Comparison of ENCODE assay signal across 11 cellular contexts in the genomic region with DNA sequence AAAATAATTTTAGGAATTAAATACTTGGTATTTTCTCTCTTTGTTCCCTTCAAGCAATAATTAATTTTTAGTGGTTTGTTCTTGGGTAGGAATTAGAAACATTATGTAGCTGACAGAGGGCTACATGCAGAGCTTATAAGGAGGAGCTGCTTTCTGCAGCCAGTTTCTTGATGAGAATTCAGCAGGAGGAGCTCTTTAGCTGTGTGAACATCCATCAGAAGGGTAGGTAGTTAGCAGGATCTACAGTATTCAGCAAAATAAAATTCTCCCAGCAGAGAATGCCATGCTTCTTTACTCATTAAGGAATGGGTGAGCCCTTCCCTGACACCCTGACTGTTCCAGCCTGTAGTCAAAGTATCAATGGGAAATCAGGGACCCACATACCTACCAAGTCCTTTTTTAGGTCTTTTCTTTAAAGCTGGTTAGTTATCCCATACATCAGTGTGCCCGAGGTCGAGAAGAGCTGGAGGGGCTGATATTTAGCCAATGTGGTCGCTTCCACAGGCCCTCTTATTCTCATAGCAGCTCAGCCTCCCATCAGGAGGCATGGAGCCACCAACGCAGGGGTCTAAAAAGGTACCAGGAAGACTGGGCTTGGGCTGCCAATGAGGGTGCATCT. TPM values are rescaled to one million over a fixed set of nuclear protein-coding genes. Genes with fewer than 3 reads are reported as not detected.
A peak's percentile ranks its signal among the peaks of the same experiment; 100 is the strongest.
DNase-seq lines count a peak whose midpoint lies in the region; ATAC-seq, FAIRE-seq and TF ChIP-seq lines count a peak whose summit lies in the region.
"Had no signal": no experiment of that assay in that cellular context is flagged by ENCODE, and none has a peak within 500 bp of the region (broad histone marks: within the 10 kb centered on the region; RNA-seq: fewer than 3 reads in every experiment).

No MANE protein-coding gene starts in this region.

- FAIRE-seq in D721Med (lab: Jason Lieb, UNC): no peak
- FAIRE-seq: islet of Langerhans had no signal

- TF ChIP-seq CTCF in D721Med (IDR thresholded peaks at IDR 0.05; ENCODE audit: insufficient read depth, missing control alignments) (peak; percentile 57), LNCAP (IDR thresholded peaks at IDR 0.05) (0 out of 2 replicates have a peak, but pooled peaks have one; percentile 23)

- no peak for ATAC-seq in GM19455 (IDR thresholded peaks at IDR 0.05; ENCODE audit: unreplicated experiment)

- DNase-seq in D721Med (ENCODE audit: insufficient read length, low spot score) (no peak), cerebellum (ENCODE audit: low spot score) (peak; percentile 21), medulla oblongata (ENCODE audit: extremely low spot score) (peak; percentile 57), OCI-M2 (lab: John Stamatoyannopoulos, UW; ENCODE audit: unreplicated experiment) (no peak), AML-193 (lab: John Stamatoyannopoulos, UW) (no peak), activated gamma-delta T cell (lab: John Stamatoyannopoulos, UW) (no peak)
- DNase-seq: activated CD8-positive, alpha-beta memory T cell treated with anti-CD3 and anti-CD28 coated beads, Interleukin-2, amount 50 U/mL, for 4 hours; stimulated activated CD8-positive, alpha-beta memory T cell treated with anti-CD3 and anti-CD28 coated beads, Interleukin-4, amount 100 ng/mL, for 48 hours had no signal

RNA-seq across cellular contexts. Expression of a gene that starts 54.0 kb away (rescaled TPM):
- total RNA-seq in cerebellum: 16.2 TPM

Comparison
In these comparisons a context has a peak if more than half of its experiments do, and no peak if none do; other contexts are left out.
1. DNase-seq: peak in cerebellum (single experiment) and medulla oblongata (single experiment); none in D721Med (single experiment), OCI-M2 (single experiment), AML-193 (0 of 2) and activated gamma-delta T cell (single experiment).